ENCODE assay signal across 10 cellular contexts in genomic region chr18:36499938-36500337, GRCh38.
DNase-seq lines count a peak whose midpoint lies in the region; ATAC-seq lines count a peak whose summit lies in the region.
"Had no signal": no experiment of that assay in that cellular context is flagged by ENCODE, and none has a peak within 500 bp of the region (broad histone marks: within the 10 kb centered on the region; RNA-seq: fewer than 3 reads in every experiment).

No MANE protein-coding gene starts in this region.

- H3K18ac ChIP-seq in neuronal stem cell (ENCODE audit: low read length) (no peak overlapping the region), trophoblast cell (ENCODE audit: low read length) (no peak overlapping the region)

- no peak overlapping the region for H3K23ac ChIP-seq in neuronal stem cell (ENCODE audit: low read depth, low read length, poor library complexity)
- H3K23ac ChIP-seq in trophoblast cell (ENCODE audit: low read length), result no peak overlapping the region

- no peak overlapping the region for H2BK15ac ChIP-seq in neuronal stem cell (ENCODE audit: low read length)

- DNase-seq in effector memory CD8-positive, alpha-beta T cell, result no peak
- DNase-seq in neuronal stem cell (ENCODE audit: low spot score) (no peak), trophoblast cell (no peak), 8988T (no peak), sciatic nerve (ENCODE audit: low spot score) (no peak)

- peaks cover 10 to 24% of the 10 kb centered on the region in 2 donors for H3K36me3 ChIP-seq in neuronal stem cell (replicated peaks in 1 of 2; ENCODE audit: control insufficient read depth in 2 of 2, insufficient read depth in 2 of 2, low read length in 2 of 2)
- H3K36me3 ChIP-seq in trophoblast cell (ENCODE audit: control insufficient read depth in 1 of 2, insufficient read depth in 2 of 2, low read length in 2 of 2), result peaks cover 0 to 6% of the 10 kb centered on the region in 2 experiments

- H4K8ac ChIP-seq in neuronal stem cell (ENCODE audit: low read depth, low read length) (no peak overlapping the region), trophoblast cell (ENCODE audit: low read depth, low read length) (no peak overlapping the region)

- H3K4me1 ChIP-seq in neuronal stem cell (ENCODE audit: control insufficient read depth in 2 of 2, insufficient read depth in 1 of 2, low read depth in 1 of 2, low read length in 2 of 2), result peaks cover 0 to 6% of the 10 kb centered on the region in 2 donors
- H3K4me1 ChIP-seq in trophoblast cell (ENCODE audit: control insufficient read depth in 1 of 2, insufficient read depth in 2 of 2, low read length in 2 of 2), result peaks cover 3 to 15% of the 10 kb centered on the region in 2 experiments

- no peak overlapping the region for H2BK5ac ChIP-seq in neuronal stem cell (ENCODE audit: low read length)
- H2BK5ac ChIP-seq in trophoblast cell (ENCODE audit: low read depth, low read length, poor library complexity), result no peak overlapping the region

- H3K14ac ChIP-seq in neuronal stem cell (ENCODE audit: low read length) (no peak overlapping the region), trophoblast cell (ENCODE audit: low read length) (no peak overlapping the region)

- no peaks in the 10 kb centered on the region for H3K79me2 ChIP-seq in trophoblast cell (ENCODE audit: control insufficient read depth, insufficient read depth, low read length, poor library complexity)

- H3K4me2 ChIP-seq in neuronal stem cell (ENCODE audit: insufficient read depth, low read length, poor library complexity, severe bottlenecking) (no peak overlapping the region), trophoblast cell (ENCODE audit: low read length) (no peak overlapping the region)

- no CpG with 5 or more reads among the region's 3 CpGs for WGBS in neuronal stem cell (ENCODE audit: extremely low coverage in 2 of 2, insufficient read length in 2 of 2, insufficient replicate concordance in 1 of 2), 2 donors
- no CpG with 5 or more reads among the region's 3 CpGs for WGBS in trophoblast cell (ENCODE audit: extremely low coverage, insufficient coverage, insufficient read length)

- no peaks in the 10 kb centered on the region for H3K9me3 Mint-ChIP-seq in effector memory CD8-positive, alpha-beta T cell

- H3K36me3 Mint-ChIP-seq in effector memory CD8-positive, alpha-beta T cell (ENCODE audit: insufficient read depth), result no peaks in the 10 kb centered on the region
- H3K36me3 Mint-ChIP-seq: activated naive CD8-positive, alpha-beta T cell had no signal

- H3K27me3 Mint-ChIP-seq in effector memory CD8-positive, alpha-beta T cell, result peaks cover 0 to 26% of the 10 kb centered on the region in 2 donors

- H3K4me3 ChIP-seq in neuronal stem cell (ENCODE audit: low read length in 2 of 2) (no peak overlapping the region), trophoblast cell (ENCODE audit: low read depth, low read length) (no peak overlapping the region)

- H2BK12ac ChIP-seq in neuronal stem cell (ENCODE audit: low read length) (no peak overlapping the region), trophoblast cell (ENCODE audit: low read length) (no peak overlapping the region)

- H3K27me3 ChIP-seq in neuronal stem cell (ENCODE audit: control insufficient read depth in 3 of 3, insufficient read depth in 3 of 3, low read depth in 1 of 3, low read length in 3 of 3) (no peaks in the 10 kb centered on the region), trophoblast cell (ENCODE audit: insufficient read depth, low read length) (no peaks in the 10 kb centered on the region)

- H2AFZ ChIP-seq in neuronal stem cell (ENCODE audit: low read length) (no peak overlapping the region), trophoblast cell (ENCODE audit: insufficient read depth, low read length, poor library complexity) (no peak overlapping the region)

- H3K4ac ChIP-seq in neuronal stem cell (ENCODE audit: low read length) (no peak overlapping the region), trophoblast cell (ENCODE audit: low read depth, low read length) (no peak overlapping the region)

- H4K12ac ChIP-seq in trophoblast cell (ENCODE audit: low read depth, low read length), result no peak overlapping the region

- ATAC-seq in GM18508 (IDR thresholded peaks at IDR 0.05; ENCODE audit: insufficient read depth, unreplicated experiment), result peak; percentile 85
- peak; percentile 56 for ATAC-seq in GM21526 (IDR thresholded peaks at IDR 0.05; ENCODE audit: low FRiP score, unreplicated experiment)
- peak; percentile 88 for ATAC-seq in HG03432 (IDR thresholded peaks at IDR 0.05; ENCODE audit: unreplicated experiment)
- peak; percentile 39 for ATAC-seq in effector memory CD8-positive, alpha-beta T cell (replicated peaks)
- no peak for ATAC-seq in sciatic nerve

- no peak overlapping the region for H3K4me3 Mint-ChIP-seq in effector memory CD8-positive, alpha-beta T cell
- H3K4me3 Mint-ChIP-seq: activated naive CD8-positive, alpha-beta T cell had no signal

- no peak overlapping the region for H2BK120ac ChIP-seq in neuronal stem cell (ENCODE audit: low read depth, low read length)
- H2BK120ac ChIP-seq in trophoblast cell (ENCODE audit: insufficient read depth, low read length, poor library complexity), result no peak overlapping the region

- no peak overlapping the region for H3K27ac ChIP-seq in neuronal stem cell (replicated peaks; ENCODE audit: low read length)
- no peak overlapping the region for H3K27ac ChIP-seq in trophoblast cell (ENCODE audit: low read depth, low read length)
- H3K27ac ChIP-seq: VCaP had no signal

- intact Hi-C loops in sciatic nerve (cut with DNase I), result no loop called here

- no peak overlapping the region for H3K27ac Mint-ChIP-seq in effector memory CD8-positive, alpha-beta T cell
- H3K27ac Mint-ChIP-seq: activated naive CD8-positive, alpha-beta T cell had no signal

- H3K9ac ChIP-seq in neuronal stem cell (ENCODE audit: low read depth, low read length, poor library complexity) (no peak overlapping the region), trophoblast cell (ENCODE audit: low read length) (no peak overlapping the region)

- H3K79me1 ChIP-seq in neuronal stem cell (ENCODE audit: low read depth, low read length), result no peaks in the 10 kb centered on the region
- no peaks in the 10 kb centered on the region for H3K79me1 ChIP-seq in trophoblast cell (ENCODE audit: low read length)

- no peak overlapping the region for H4K91ac ChIP-seq in neuronal stem cell (ENCODE audit: low read depth, low read length, poor library complexity)
- no peak overlapping the region for H4K91ac ChIP-seq in trophoblast cell (ENCODE audit: low read depth, low read length)

- H2AK5ac ChIP-seq in neuronal stem cell (ENCODE audit: low read depth, low read length), result no peak overlapping the region
- H2AK5ac ChIP-seq in trophoblast cell (ENCODE audit: low read length), result no peak overlapping the region

- peaks cover 0 to 3% of the 10 kb centered on the region in 2 donors for H3K9me3 ChIP-seq in neuronal stem cell (replicated peaks in 1 of 2; ENCODE audit: control insufficient read depth in 2 of 2, insufficient read depth in 1 of 2, low read depth in 1 of 2, low read length in 2 of 2)
- H3K9me3 ChIP-seq in trophoblast cell (ENCODE audit: insufficient read depth, low read depth, low read length), result no peaks in the 10 kb centered on the region

- peaks cover 0 to 4% of the 10 kb centered on the region in 2 donors for H3K4me1 Mint-ChIP-seq in effector memory CD8-positive, alpha-beta T cell (ENCODE audit: low read depth in 2 of 2)
